ENCODE assay signal across 1 cellular context in genomic region chr6:28896505-28897392, GRCh38.
TF ChIP-seq lines count a peak whose summit lies in the region.

No MANE protein-coding gene starts in this region.

TF ChIP-seq in IMR-90, 13 proteins besides CTCF, POLR2A, EP300 and RAD21 (continued from another document):
- TF ChIP-seq MXI1 (IDR thresholded peaks at IDR 0.05; ENCODE audit: borderline replicate concordance, low read depth, low read length) (0 out of 2 replicates have a peak, but pooled peaks have one; percentile 11), RCOR1 (IDR thresholded peaks at IDR 0.05; ENCODE audit: insufficient replicate concordance, low read length) (no peak)
